ENCODE assay signal across 24 cellular contexts in the genomic region with DNA sequence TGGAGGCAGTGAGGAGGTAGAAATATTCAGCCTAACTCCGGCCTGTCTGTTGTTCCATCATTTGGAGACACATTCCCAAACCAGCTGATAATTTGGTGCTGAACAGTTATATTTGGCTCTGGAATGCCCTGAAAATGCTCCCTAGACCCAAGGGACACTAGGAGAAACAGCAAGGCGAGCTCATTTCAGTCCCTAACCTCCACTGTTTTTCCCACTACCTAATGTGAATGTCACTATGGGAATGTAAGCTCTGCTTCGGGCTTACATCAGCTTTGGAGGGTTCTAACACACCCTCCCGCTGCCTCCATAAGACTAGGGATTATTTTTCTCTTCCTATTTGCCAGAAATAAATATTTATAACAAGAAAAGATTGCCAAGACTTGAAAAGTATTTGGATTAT.
DNase-seq lines count a peak whose midpoint lies in the region; ATAC-seq and TF ChIP-seq lines count a peak whose summit lies in the region.
"Had no signal": no experiment of that assay in that cellular context is flagged by ENCODE, and none has a peak within 500 bp of the region (broad histone marks: within the 10 kb centered on the region; RNA-seq: fewer than 3 reads in every experiment).

No MANE protein-coding gene starts in this region.

- H3K4me2 ChIP-seq in GM23248 (ENCODE audit: unreplicated experiment), result peak overlapping the region; percentile 0
- H3K4me2 ChIP-seq in mesenchymal stem cell (ENCODE audit: low read length, poor library complexity, severe bottlenecking), result no peak overlapping the region
- no peak overlapping the region for H3K4me2 ChIP-seq in smooth muscle cell
- H3K4me2 ChIP-seq: SK-N-SH had no signal

- whole genome bisulfite sequencing in GM23248 (ENCODE audit: low coverage in 1 of 2, low lambda C conversion rate in 2 of 2, missing lambda C conversion rate in 2 of 2), 2 experiments, result 48 to 62% methylated on average over 4 of the region's 4 CpGs
- WGBS in mesenchymal stem cell, result 89% methylated on average over 3 of the region's 4 CpGs
- 88% methylated on average over 4 of the region's 4 CpGs for WGBS in smooth muscle cell (ENCODE audit: low lambda C conversion rate)

- H4K8ac ChIP-seq in mesenchymal stem cell (ENCODE audit: low read length), result no peak overlapping the region

- H2BK120ac ChIP-seq in mesenchymal stem cell (ENCODE audit: low read depth, low read length), result no peak overlapping the region

- H2BK5ac ChIP-seq in mesenchymal stem cell (ENCODE audit: low read depth, low read length, poor library complexity, severe bottlenecking), result no peak overlapping the region

- H3K14ac ChIP-seq in mesenchymal stem cell (ENCODE audit: low read length in 2 of 2), result no peak overlapping the region

- no peak for TF ChIP-seq CTCF in smooth muscle cell (IDR thresholded peaks at IDR 0.05; ENCODE audit: borderline replicate concordance, insufficient read depth, poor library complexity, severe bottlenecking)

- H4K20me1 ChIP-seq in GM23248 (ENCODE audit: insufficient read depth) (no peaks in the 10 kb centered on the region), smooth muscle cell (ENCODE audit: low read depth) (no peaks in the 10 kb centered on the region)

- H3K4ac ChIP-seq in mesenchymal stem cell (ENCODE audit: low read depth in 1 of 2, low read length in 2 of 2), result no peak overlapping the region

- H3K36me3 ChIP-seq in GM23248 (ENCODE audit: low read depth), result no peaks in the 10 kb centered on the region
- H3K36me3 ChIP-seq in mesenchymal stem cell (ENCODE audit: control insufficient read depth in 1 of 2, insufficient read depth in 2 of 2, low read depth in 1 of 2, low read length in 2 of 2), result peaks cover 0 to 6% of the 10 kb centered on the region in 2 experiments
- no peaks in the 10 kb centered on the region for H3K36me3 ChIP-seq in smooth muscle cell (ENCODE audit: low read depth)
- H3K36me3 ChIP-seq: upper lobe of left lung, WERI-Rb-1 had no signal

- no peak overlapping the region for H3K23ac ChIP-seq in mesenchymal stem cell (ENCODE audit: low read length in 2 of 2)

- H3K79me2 ChIP-seq in GM23248 (ENCODE audit: insufficient read depth), result no peaks in the 10 kb centered on the region
- H3K79me2 ChIP-seq in smooth muscle cell (ENCODE audit: low read depth), result no peaks in the 10 kb centered on the region

- H3F3A ChIP-seq in GM23248 (ENCODE audit: insufficient read depth) (peaks cover 74% of the 10 kb centered on the region), smooth muscle cell (ENCODE audit: low read depth) (peaks cover 12% of the 10 kb centered on the region)

- H2BK15ac ChIP-seq in mesenchymal stem cell (ENCODE audit: low read depth, poor library complexity, severe bottlenecking), result no peak overlapping the region

- H2BK12ac ChIP-seq in mesenchymal stem cell (ENCODE audit: low read length in 2 of 2), result no peak overlapping the region

- peak overlapping the region in 1 of 2 experiments; percentile 64 for H3K18ac ChIP-seq in mesenchymal stem cell (ENCODE audit: low read depth in 1 of 2, low read length in 2 of 2)

- in situ Hi-C loops in GM23248 (cut with MboI), result no loop called here

- H3K9ac ChIP-seq in GM23248, result no peak overlapping the region
- no peak overlapping the region for H3K9ac ChIP-seq in mesenchymal stem cell (ENCODE audit: low read length)
- H3K9ac ChIP-seq in smooth muscle cell (ENCODE audit: low read depth), result no peak overlapping the region
- H3K9ac ChIP-seq: SK-N-SH had no signal

- ATAC-seq in GM19351 (IDR thresholded peaks at IDR 0.05; ENCODE audit: unreplicated experiment) (no peak), HG03139 (IDR thresholded peaks at IDR 0.05; ENCODE audit: unreplicated experiment) (no peak), GM21423 (IDR thresholded peaks at IDR 0.05; ENCODE audit: unreplicated experiment) (no peak), GM19467 (IDR thresholded peaks at IDR 0.05; ENCODE audit: unreplicated experiment) (no peak)
- ATAC-seq: activated CD8-positive, alpha-beta memory T cell treated with anti-CD3 and anti-CD28 coated beads, Interleukin-2, amount 10 ng/mL, durations not matched to agents 7 days and 5 days; left colon; psoas muscle had no signal

- H3K4me3 ChIP-seq in GM23248 (no peak overlapping the region), mesenchymal stem cell (ENCODE audit: insufficient read depth in 1 of 2, low read depth in 1 of 2, low read length in 2 of 2) (no peak overlapping the region), smooth muscle cell (no peak overlapping the region)
- H3K4me3 ChIP-seq: psoas muscle, upper lobe of left lung had no signal

- H3K9me2 ChIP-seq in GM23248 (ENCODE audit: insufficient read depth), result 0 out of 2 replicates have a peak, but pooled peaks cover 7% of the 10 kb centered on the region
- H3K9me2 ChIP-seq: SK-N-SH had no signal

- peaks cover 45% of the 10 kb centered on the region for H3K4me1 ChIP-seq in GM23248 (ENCODE audit: insufficient read depth)
- peaks cover 11% of the 10 kb centered on the region for H3K4me1 ChIP-seq in mesenchymal stem cell (ENCODE audit: control insufficient read depth, insufficient read depth, low read depth, low read length)
- H3K4me1 ChIP-seq in smooth muscle cell (ENCODE audit: low read depth), result no peaks in the 10 kb centered on the region
- H3K4me1 ChIP-seq: psoas muscle had no signal

- DNase-seq in GM23248 (peak; percentile 23), fibroblast of peridontal ligament (ENCODE audit: extremely low read depth) (peak; percentile 70), mesenchymal stem cell (peak; percentile 39), smooth muscle cell (lab: John Stamatoyannopoulos, UW; ENCODE audit: unreplicated experiment) (no peak)
- DNase-seq: activated CD4-positive, alpha-beta T cell treated with anti-CD3 and anti-CD28 coated beads, Interleukin-2, amount 10 ng/mL, durations not matched to agents 7 days and 5 days; activated CD8-positive, alpha-beta memory T cell treated with anti-CD3 and anti-CD28 coated beads, Interleukin-2, amount 10 ng/mL, durations not matched to agents 7 days and 5 days; activated naive CD4-positive, alpha-beta T cell treated with anti-CD3 and anti-CD28 coated beads, Interleukin-2, amount 50 U/mL, for 16 hours; C1 segment of cervical spinal cord; erythroblast; HCEC 1CT; KG1; left colon; NCI-H1436 treated with DMSO at 0.1 percent for 48 hours; NCI-H510A treated with DMSO at 0.1 percent for 48 hours; NK-92 treated with Interleukin-12 subunit alpha and Interleukin-12 subunit beta, amount 100 ng/mL, for 24 hours; psoas muscle; SK-N-SH; stimulated activated CD4-positive, alpha-beta T cell treated with anti-CD3 and anti-CD28 coated beads, Interleukin-12 subunit alpha, Interleukin-12 subunit beta, amount 100 ng/mL, for 4 hours; upper lobe of left lung; WERI-Rb-1 had no signal

- no peaks in the 10 kb centered on the region for H3K9me3 ChIP-seq in GM23248 (ENCODE audit: low read depth)
- H3K9me3 ChIP-seq in mesenchymal stem cell (ENCODE audit: control insufficient read depth, low read length), result no peaks in the 10 kb centered on the region
- H3K9me3 ChIP-seq in smooth muscle cell (replicated peaks; ENCODE audit: low read depth), result no peaks in the 10 kb centered on the region
- H3K9me3 ChIP-seq: psoas muscle, SK-N-SH, upper lobe of left lung had no signal

- no peaks in the 10 kb centered on the region for H3K79me1 ChIP-seq in mesenchymal stem cell (replicated peaks; ENCODE audit: low read length, poor library complexity, severe bottlenecking)

- H2AK5ac ChIP-seq in mesenchymal stem cell (ENCODE audit: low read length, severe bottlenecking), result no peak overlapping the region

- H4K91ac ChIP-seq in mesenchymal stem cell (ENCODE audit: low read length), result no peak overlapping the region

- H3K27me3 ChIP-seq in GM23248 (replicated peaks; ENCODE audit: insufficient read depth), result no peaks in the 10 kb centered on the region
- no peaks in the 10 kb centered on the region for H3K27me3 ChIP-seq in mesenchymal stem cell (ENCODE audit: control insufficient read depth in 1 of 2, insufficient read depth in 1 of 2, low read length in 2 of 2)
- no peaks in the 10 kb centered on the region for H3K27me3 ChIP-seq in smooth muscle cell (ENCODE audit: low read depth)
- H3K27me3 ChIP-seq: upper lobe of left lung had no signal

- H2AFZ ChIP-seq in GM23248 (no peak overlapping the region), mesenchymal stem cell (ENCODE audit: low read depth, low read length) (no peak overlapping the region), smooth muscle cell (ENCODE audit: low read depth) (no peak overlapping the region)

- H3K27ac ChIP-seq in GM23248 (peak overlapping the region; percentile 16), mesenchymal stem cell (ENCODE audit: low read length, poor library complexity, severe bottlenecking) (no peak overlapping the region), smooth muscle cell (ENCODE audit: low read depth) (peak overlapping the region; percentile 58)
- H3K27ac ChIP-seq: psoas muscle, WERI-Rb-1 had no signal
